ENCODE assay signal across 20 cellular contexts in the genomic region with DNA sequence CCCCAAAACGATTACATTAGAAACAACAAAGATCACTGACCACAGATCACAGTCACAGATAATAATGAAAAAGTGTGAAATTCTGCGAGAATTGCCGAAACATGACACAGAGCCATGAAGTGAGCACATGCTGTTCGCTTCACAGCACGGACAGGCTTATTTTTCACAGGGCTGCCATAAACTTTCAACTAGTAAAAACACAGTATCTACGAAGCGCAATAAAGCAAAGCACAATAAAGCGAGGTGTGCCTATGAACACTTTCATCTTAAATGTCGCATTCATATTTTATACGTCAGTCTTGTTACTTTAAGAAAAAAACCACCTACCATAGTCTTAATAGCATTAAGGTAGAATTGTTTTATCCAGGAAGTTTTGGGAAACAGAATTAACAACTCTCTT.
"Had no signal": no experiment of that assay in that cellular context is flagged by ENCODE, and none has a peak within 500 bp of the region (broad histone marks: within the 10 kb centered on the region; RNA-seq: fewer than 3 reads in every experiment).

No MANE protein-coding gene starts in this region.

- DNase-seq: activated CD4-positive, alpha-beta T cell treated with anti-CD3 and anti-CD28 coated beads, Interleukin-2, amount 10 ng/mL, durations not matched to agents 24 days and 14 days; activated CD4-positive, CD25-positive, alpha-beta regulatory T cell; activated CD8-positive, alpha-beta memory T cell treated with anti-CD3 and anti-CD28 coated beads for 24 hours; activated CD8-positive, alpha-beta memory T cell treated with anti-CD3 and anti-CD28 coated beads, Interleukin-2, amount 50 U/mL, for 48 hours; activated naive CD4-positive, alpha-beta T cell treated with anti-CD3 and anti-CD28 coated beads, Interleukin-2, amount 50 U/mL, for 16 hours; amniotic stem cell; dermis blood vessel endothelial cell; effector memory CD4-positive, alpha-beta T cell; esophagus squamous epithelium; occipital lobe; right cardiac atrium; T-helper 9 cell had no signal

- H3K9me3 Mint-ChIP-seq: activated CD4-positive, alpha-beta T cell treated with anti-CD3 and anti-CD28 coated beads, Interleukin-2, amount 10 ng/mL, durations not matched to agents 24 days and 14 days; activated T-helper 1 cell treated with anti-CD3 and anti-CD28 coated beads, Interleukin-12 subunit alpha, Interleukin-12 subunit beta, Interleukin-2, Interleukin-4 antibody, amounts not matched to agents 30 ng/mL and 10 ng/mL and 1 ng/mL, durations not matched to agents 14 hours and 24 hours and 36 hours; memory B cell; stimulated activated naive CD8-positive, alpha-beta T cell treated with anti-CD3 and anti-CD28 coated beads, Interleukin-15, Interleukin-2, amounts not matched to agents 100 ng/mL and 50 ng/mL, for 24 hours had no signal

- H3K4me3 ChIP-seq: cardiac muscle cell, esophagus squamous epithelium, SK-N-MC, skin epidermis, tibial nerve had no signal

- H3K27me3 Mint-ChIP-seq: activated CD4-positive, alpha-beta T cell treated with anti-CD3 and anti-CD28 coated beads, Interleukin-2, amount 10 ng/mL, durations not matched to agents 24 days and 14 days; memory B cell; progenitor cell of endocrine pancreas; stimulated activated naive CD8-positive, alpha-beta T cell treated with anti-CD3 and anti-CD28 coated beads, Interleukin-15, Interleukin-2, amounts not matched to agents 100 ng/mL and 50 ng/mL, for 24 hours had no signal

- H3K4me1 ChIP-seq: tibial nerve had no signal

- H3K27me3 ChIP-seq: cardiac muscle cell, esophagus squamous epithelium, tibial nerve had no signal

- ATAC-seq: right cardiac atrium had no signal

- H3K9me3 ChIP-seq: esophagus squamous epithelium, tibial nerve had no signal

- H3K27ac ChIP-seq: cardiac muscle cell, SK-N-MC, skin epidermis, tibial nerve had no signal

- H3K4me3 Mint-ChIP-seq: activated T-helper 1 cell treated with anti-CD3 and anti-CD28 coated beads, Interleukin-12 subunit alpha, Interleukin-12 subunit beta, Interleukin-2, Interleukin-4 antibody, amounts not matched to agents 30 ng/mL and 10 ng/mL and 1 ng/mL, durations not matched to agents 14 hours and 24 hours and 36 hours; memory B cell; stimulated activated naive CD8-positive, alpha-beta T cell treated with anti-CD3 and anti-CD28 coated beads, Interleukin-15, Interleukin-2, amounts not matched to agents 100 ng/mL and 50 ng/mL, for 24 hours had no signal

- H3K4me1 Mint-ChIP-seq: memory B cell had no signal

- H3K27ac Mint-ChIP-seq: memory B cell, progenitor cell of endocrine pancreas had no signal
